In the genomic region with DNA sequence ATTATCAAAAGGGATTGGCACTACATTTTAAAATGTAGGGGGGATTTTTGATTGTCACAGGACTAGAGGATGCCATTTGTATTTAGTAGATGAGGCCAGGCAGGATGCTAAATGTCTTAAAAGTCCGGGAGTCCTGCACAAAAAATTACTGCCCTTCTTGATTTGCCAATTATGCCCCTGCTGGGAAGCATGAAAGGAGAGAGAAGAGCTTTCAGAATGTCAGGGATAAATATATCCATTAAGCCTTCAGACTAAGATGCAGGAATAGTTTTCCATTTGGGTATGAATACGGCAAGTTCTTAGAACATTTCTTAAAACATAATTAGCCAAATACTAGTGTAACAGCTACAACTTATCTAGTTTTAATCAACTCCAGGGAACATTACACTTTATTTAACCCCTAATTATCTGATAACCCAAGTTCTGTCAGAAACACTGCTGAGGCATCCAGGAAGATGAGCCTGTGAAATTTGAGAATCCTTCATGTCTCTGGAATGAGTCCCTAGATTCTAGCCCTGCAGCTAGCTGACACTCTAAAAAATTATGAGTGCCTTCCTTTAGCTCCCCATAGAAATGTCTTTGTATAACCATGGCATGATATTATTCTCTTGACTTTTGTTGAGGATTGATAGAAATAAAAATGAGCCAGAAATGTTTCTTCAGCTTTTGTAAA, we compare ENCODE assay signal across 2 cellular contexts.
TF ChIP-seq lines count a peak whose summit lies in the region.

No MANE protein-coding gene starts in this region.

TF ChIP-seq in IMR-90, 13 proteins besides CTCF, POLR2A, EP300 and RAD21:
- TF ChIP-seq FOS (IDR thresholded peaks at IDR 0.05; ENCODE audit: low read depth, low read length): no peak
- no peak for TF ChIP-seq MAZ (IDR thresholded peaks at IDR 0.05; ENCODE audit: borderline replicate concordance, low read depth, low read length)
- TF ChIP-seq NFE2L2 (IDR thresholded peaks at IDR 0.05; ENCODE audit: low read depth, low read length): no peak
- TF ChIP-seq CHD1 (IDR thresholded peaks at IDR 0.05; ENCODE audit: low read depth, low read length): no peak
- TF ChIP-seq MAFK (IDR thresholded peaks at IDR 0.05; ENCODE audit: low read depth, low read length): no peak
- no peak for TF ChIP-seq SMC3 (IDR thresholded peaks at IDR 0.05; ENCODE audit: low read depth, low read length)
- TF ChIP-seq MXI1 (IDR thresholded peaks at IDR 0.05; ENCODE audit: borderline replicate concordance, low read depth, low read length): no peak
- no peak for TF ChIP-seq RFX5 (IDR thresholded peaks at IDR 0.05; ENCODE audit: low read depth, low read length)
- TF ChIP-seq RCOR1 (IDR thresholded peaks at IDR 0.05; ENCODE audit: insufficient replicate concordance, low read length): no peak
- no peak for TF ChIP-seq CEBPB (IDR thresholded peaks at IDR 0.05; ENCODE audit: low read depth, low read length)
- TF ChIP-seq, protein P1, sequence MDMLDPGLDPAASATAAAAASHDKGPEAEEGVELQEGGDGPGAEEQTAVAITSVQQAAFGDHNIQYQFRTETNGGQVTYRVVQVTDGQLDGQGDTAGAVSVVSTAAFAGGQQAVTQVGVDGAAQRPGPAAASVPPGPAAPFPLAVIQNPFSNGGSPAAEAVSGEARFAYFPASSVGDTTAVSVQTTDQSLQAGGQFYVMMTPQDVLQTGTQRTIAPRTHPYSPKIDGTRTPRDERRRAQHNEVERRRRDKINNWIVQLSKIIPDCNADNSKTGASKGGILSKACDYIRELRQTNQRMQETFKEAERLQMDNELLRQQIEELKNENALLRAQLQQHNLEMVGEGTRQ (IDR thresholded peaks at IDR 0.05; ENCODE audit: low read depth, low read length): no peak
TF ChIP-seq in IMR-90: peak in this region for 0.

TF ChIP-seq in neural cell, 6 proteins besides CTCF, POLR2A, EP300 and RAD21:
- TF ChIP-seq, protein P2, sequence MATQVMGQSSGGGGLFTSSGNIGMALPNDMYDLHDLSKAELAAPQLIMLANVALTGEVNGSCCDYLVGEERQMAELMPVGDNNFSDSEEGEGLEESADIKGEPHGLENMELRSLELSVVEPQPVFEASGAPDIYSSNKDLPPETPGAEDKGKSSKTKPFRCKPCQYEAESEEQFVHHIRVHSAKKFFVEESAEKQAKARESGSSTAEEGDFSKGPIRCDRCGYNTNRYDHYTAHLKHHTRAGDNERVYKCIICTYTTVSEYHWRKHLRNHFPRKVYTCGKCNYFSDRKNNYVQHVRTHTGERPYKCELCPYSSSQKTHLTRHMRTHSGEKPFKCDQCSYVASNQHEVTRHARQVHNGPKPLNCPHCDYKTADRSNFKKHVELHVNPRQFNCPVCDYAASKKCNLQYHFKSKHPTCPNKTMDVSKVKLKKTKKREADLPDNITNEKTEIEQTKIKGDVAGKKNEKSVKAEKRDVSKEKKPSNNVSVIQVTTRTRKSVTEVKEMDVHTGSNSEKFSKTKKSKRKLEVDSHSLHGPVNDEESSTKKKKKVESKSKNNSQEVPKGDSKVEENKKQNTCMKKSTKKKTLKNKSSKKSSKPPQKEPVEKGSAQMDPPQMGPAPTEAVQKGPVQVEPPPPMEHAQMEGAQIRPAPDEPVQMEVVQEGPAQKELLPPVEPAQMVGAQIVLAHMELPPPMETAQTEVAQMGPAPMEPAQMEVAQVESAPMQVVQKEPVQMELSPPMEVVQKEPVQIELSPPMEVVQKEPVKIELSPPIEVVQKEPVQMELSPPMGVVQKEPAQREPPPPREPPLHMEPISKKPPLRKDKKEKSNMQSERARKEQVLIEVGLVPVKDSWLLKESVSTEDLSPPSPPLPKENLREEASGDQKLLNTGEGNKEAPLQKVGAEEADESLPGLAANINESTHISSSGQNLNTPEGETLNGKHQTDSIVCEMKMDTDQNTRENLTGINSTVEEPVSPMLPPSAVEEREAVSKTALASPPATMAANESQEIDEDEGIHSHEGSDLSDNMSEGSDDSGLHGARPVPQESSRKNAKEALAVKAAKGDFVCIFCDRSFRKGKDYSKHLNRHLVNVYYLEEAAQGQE (IDR thresholded peaks at IDR 0.05; ENCODE audit: borderline replicate concordance): peak; percentile 58
- TF ChIP-seq SMC3 (conservative IDR thresholded peaks at IDR 0.05; ENCODE audit: poor library complexity) (no peak), EZH2 (IDR thresholded peaks at IDR 0.05; ENCODE audit: borderline replicate concordance, insufficient read depth, low read length, poor library complexity, severe bottlenecking) (no peak), POLR2AphosphoS5 (IDR thresholded peaks at IDR 0.05) (peak; percentile 61), TAF1 (IDR thresholded peaks at IDR 0.05; ENCODE audit: low read depth) (no peak), MXI1 (conservative IDR thresholded peaks at IDR 0.05; ENCODE audit: poor library complexity, severe bottlenecking) (peak; percentile 32)
